In genomic region chr9:32011049-32011448, GRCh38 we compare ENCODE assay signal across 20 cellular contexts.
DNase-seq lines count a peak whose midpoint lies in the region; ATAC-seq, FAIRE-seq and TF ChIP-seq lines count a peak whose summit lies in the region.
"Had no signal": no experiment of that assay in that cellular context is flagged by ENCODE, and none has a peak within 500 bp of the region (broad histone marks: within the 10 kb centered on the region; RNA-seq: fewer than 3 reads in every experiment).

No MANE protein-coding gene starts in this region.

- no peaks in the 10 kb centered on the region for H3F3A ChIP-seq in MM.1S (ENCODE audit: insufficient read depth, low read length)

- no peak for TF ChIP-seq RAD21 in GM12878 (IDR thresholded peaks at IDR 0.05; ENCODE audit: insufficient read depth, low read depth, low read length)

- no peak overlapping the region for H3K9ac ChIP-seq in MM.1S (ENCODE audit: low read length)
- no peak overlapping the region for H3K9ac ChIP-seq in GM12878 (ENCODE audit: control insufficient read depth, insufficient read depth, low read length)

- no peaks in the 10 kb centered on the region for H3K79me2 ChIP-seq in MM.1S (ENCODE audit: low read length)
- no peaks in the 10 kb centered on the region for H3K79me2 ChIP-seq in GM12878 (ENCODE audit: control insufficient read depth, insufficient read depth, low read length)

- no peaks in the 10 kb centered on the region for H3K9me2 ChIP-seq in MM.1S (replicated peaks; ENCODE audit: insufficient read depth, low read length)

- no peak overlapping the region for H3K27ac ChIP-seq in MM.1S (ENCODE audit: low read length)
- H3K27ac ChIP-seq in GM12878 (ENCODE audit: control insufficient read depth, insufficient read depth): no peak overlapping the region
- H3K27ac ChIP-seq: C4-2B, HL-60 had no signal

- TF ChIP-seq EP300 in GM12878 (IDR thresholded peaks at IDR 0.05; ENCODE audit: borderline replicate concordance in 1 of 2, control insufficient read depth in 1 of 2, low read depth in 2 of 2, low read length in 2 of 2): no peak

- SMC1A ChIA-PET in GM12878 (lab: Charles Lee; ENCODE audit: uncharacterized antibody, unreplicated experiment): no interaction called here

- H3K9me3 ChIP-seq in MM.1S (replicated peaks; ENCODE audit: insufficient read depth, low read length) (no peaks in the 10 kb centered on the region), GM12878 (replicated peaks; ENCODE audit: control insufficient read depth, insufficient read depth, low read length) (no peaks in the 10 kb centered on the region)

- peaks cover 26% of the 10 kb centered on the region for H3K27me3 Mint-ChIP-seq in MCF 10A (ENCODE audit: insufficient read depth, unreplicated experiment)

- no peak overlapping the region for H3K4me3 Mint-ChIP-seq in MCF 10A (ENCODE audit: unreplicated experiment)
- H3K4me3 Mint-ChIP-seq: HFFc6 had no signal

- intact Hi-C loops in GM12878 (cut with micrococcal nuclease; ENCODE audit: unreplicated experiment) (no loop called here), sciatic nerve (cut with DNase I) (no loop called here), MCF 10A (cut with micrococcal nuclease) (no loop called here)

- H3K36me3 ChIP-seq in MM.1S (replicated peaks; ENCODE audit: insufficient read depth, low read length) (no peaks in the 10 kb centered on the region), GM12878 (ENCODE audit: control insufficient read depth in 2 of 2, insufficient read depth in 2 of 2, low read length in 1 of 2) (no peaks in the 10 kb centered on the region)

- H3K4me1 ChIP-seq in MM.1S (ENCODE audit: low read length): no peaks in the 10 kb centered on the region
- H3K4me1 ChIP-seq in GM12878 (ENCODE audit: control insufficient read depth, insufficient read depth, low read length): no peaks in the 10 kb centered on the region

- peaks cover 5% of the 10 kb centered on the region for H3K36me3 Mint-ChIP-seq in MCF 10A (ENCODE audit: insufficient read depth, unreplicated experiment)

- H3K4me3 ChIP-seq in MM.1S (ENCODE audit: low read length) (no peak overlapping the region), GM12878 (no peak overlapping the region)
- H3K4me3 ChIP-seq: K562 had no signal

- 0% methylated on average over 2 of the region's 2 CpGs for WGBS in GM12878 (ENCODE audit: insufficient coverage, insufficient replicate concordance, low lambda C conversion rate, missing lambda C conversion rate)

- TF ChIP-seq POLR2A in GM12878 (IDR thresholded peaks at IDR 0.05; ENCODE audit: low read depth, low read length): no peak

- ATAC-seq in HG02798 (IDR thresholded peaks at IDR 0.05; ENCODE audit: poor library complexity, unreplicated experiment): peak; percentile 66
- ATAC-seq in GM12878: peak; percentile 44
- ATAC-seq in sciatic nerve: peak; percentile 13
- ATAC-seq: K562 had no signal

- H3K4me1 Mint-ChIP-seq in MCF 10A (ENCODE audit: insufficient read depth, unreplicated experiment): no peaks in the 10 kb centered on the region

- H3K4me2 ChIP-seq in MM.1S (ENCODE audit: low read depth, low read length) (no peak overlapping the region), GM12878 (ENCODE audit: control insufficient read depth, insufficient read depth) (no peak overlapping the region)

- POLR2A ChIA-PET in GM12878 (lab: Charles Lee) (no interaction called here), MCF 10A (lab: Yijun Ruan, JAX) (no interaction called here)

- no peak for FAIRE-seq in GM12878 (lab: Jason Lieb, UNC)
- FAIRE-seq: GM12892, GM18507, K562 had no signal

- CTCF ChIA-PET in GM12878 (lab: Yijun Ruan, JAX) (no interaction called here), MCF 10A (lab: Yijun Ruan, JAX) (no interaction called here)

- in situ Hi-C loops in GM12878 (cut with MboI): no loop called here

- RAD21 ChIA-PET in GM12878 (lab: Charles Lee; ENCODE audit: unreplicated experiment): no interaction called here

- DNase-seq in MM.1S (peak; percentile 55), GM12878 (ENCODE audit: low read depth, low spot score) (no peak), sciatic nerve (ENCODE audit: low spot score) (no peak), GF-D8 (lab: John Stamatoyannopoulos, UW) (no peak), MCF 10A (ENCODE audit: unreplicated experiment) (no peak), NCI-H146 treated with DMSO at 0.1 percent for 48 hours (lab: John Stamatoyannopoulos, UW; ENCODE audit: unreplicated experiment) (no peak)
- DNase-seq: GDM1, H7, HFFc6, NCI-H187, NCI-H2107, NCI-H510A, NCI-H748 treated with DMSO at 0.1 percent for 48 hours, T-helper 1 cell had no signal

- no peaks in the 10 kb centered on the region for H3K9me3 Mint-ChIP-seq in MCF 10A (ENCODE audit: unreplicated experiment)

- H4K20me1 ChIP-seq in MM.1S (ENCODE audit: insufficient read depth, low read length): no peaks in the 10 kb centered on the region
- H4K20me1 ChIP-seq in GM12878 (ENCODE audit: control insufficient read depth, insufficient read depth): no peaks in the 10 kb centered on the region

- H3K27me3 ChIP-seq in MM.1S (replicated peaks; ENCODE audit: insufficient read depth, low read length) (no peaks in the 10 kb centered on the region), GM12878 (replicated peaks in 1 of 2; ENCODE audit: control insufficient read depth in 2 of 2, insufficient read depth in 2 of 2, low read length in 1 of 2) (no peaks in the 10 kb centered on the region)

- BruUV-seq in GM12878 (replicated peaks; lab: Mats Ljungman, UMichigan) (no TSS peak), MCF 10A (replicated peaks; lab: Mats Ljungman, UMichigan) (no TSS peak)

- no peak overlapping the region for H3K27ac Mint-ChIP-seq in MCF 10A (ENCODE audit: low read depth, unreplicated experiment)
- H3K27ac Mint-ChIP-seq: HFFc6 had no signal

- H2AFZ ChIP-seq in MM.1S (ENCODE audit: low read length): no peak overlapping the region
- no peak overlapping the region for H2AFZ ChIP-seq in GM12878 (ENCODE audit: control insufficient read depth, low read depth, low read length)

- TF ChIP-seq CTCF in MM.1S (IDR thresholded peaks at IDR 0.05; ENCODE audit: low read length) (no peak), GM12878 (IDR thresholded peaks at IDR 0.05 in 2 of 3, conservative IDR thresholded peaks at IDR 0.05 in 1 of 3; ENCODE audit: control insufficient read depth in 2 of 3, extremely low read depth in 1 of 3, insufficient read depth in 1 of 3, low read depth in 3 of 3, low read length in 3 of 3) (no peak), MCF 10A (IDR thresholded peaks at IDR 0.05; ENCODE audit: unreplicated experiment) (no peak)

TF ChIP-seq in GM12878, 131 proteins besides CTCF, POLR2A, EP300 and RAD21:
- TF ChIP-seq SIX5 (IDR thresholded peaks at IDR 0.05; ENCODE audit: low read depth, low read length, severe bottlenecking) (no peak), ZNF24 (IDR thresholded peaks at IDR 0.05) (no peak), DPF2 (IDR thresholded peaks at IDR 0.05) (no peak)

Comparison
In these comparisons a context has a peak if more than half of its experiments do, and no peak if none do; other contexts are left out.
1. ATAC-seq: peak in every context shown above with its lines; median percentile 66 in HG02798; 44 in GM12878; 13 in sciatic nerve.